In the genomic region with DNA sequence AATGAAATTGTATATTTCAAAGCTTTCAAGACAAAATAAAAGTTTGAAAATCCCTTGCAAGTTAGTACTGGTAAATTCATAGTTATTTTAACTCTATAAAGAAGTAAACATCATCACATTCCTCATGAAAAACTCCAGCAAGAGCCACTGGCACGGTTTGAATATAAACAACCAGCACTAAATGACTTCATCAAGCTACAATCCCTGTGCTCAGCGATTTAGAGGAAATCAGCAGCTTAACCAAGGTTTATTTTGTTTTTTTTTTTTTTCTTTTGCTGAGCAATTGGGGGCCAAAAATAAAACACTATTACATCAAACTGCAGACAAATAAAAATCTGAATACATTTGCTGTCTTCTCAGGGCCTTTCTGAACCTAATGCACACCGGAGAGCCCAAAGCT, we compare ENCODE assay signal across 22 cellular contexts.
DNase-seq lines count a peak whose midpoint lies in the region; ATAC-seq and TF ChIP-seq lines count a peak whose summit lies in the region.
"Had no signal": no experiment of that assay in that cellular context is flagged by ENCODE, and none has a peak within 500 bp of the region (broad histone marks: within the 10 kb centered on the region; RNA-seq: fewer than 3 reads in every experiment).

No MANE protein-coding gene starts in this region.

- no peaks in the 10 kb centered on the region for H3K36me3 Mint-ChIP-seq in stimulated activated effector memory CD8-positive, alpha-beta T cell treated with anti-CD3 and anti-CD28 coated beads, Interleukin-12 subunit alpha, Interleukin-12 subunit beta, amount 100 ng/mL, for 72 hours

- no peak overlapping the region for H3K4ac ChIP-seq in trophoblast cell (ENCODE audit: low read depth, low read length)

- H3K14ac ChIP-seq in trophoblast cell (ENCODE audit: low read length) = no peak overlapping the region

- TF ChIP-seq CTCF in AG04449 (IDR thresholded peaks at IDR 0.05; ENCODE audit: insufficient read depth, low read length, missing control alignments) = no peak

- H3K4me1 ChIP-seq in NT2/D1 (ENCODE audit: insufficient read depth, insufficient read length) (no peaks in the 10 kb centered on the region), trophoblast cell (ENCODE audit: control insufficient read depth in 1 of 2, insufficient read depth in 2 of 2, low read length in 2 of 2) (no peaks in the 10 kb centered on the region)
- H3K4me1 ChIP-seq: HAP-1, SJCRH30 had no signal

- H3K27me3 ChIP-seq in NT2/D1 (ENCODE audit: insufficient read depth, insufficient read length) = no peaks in the 10 kb centered on the region
- H3K27me3 ChIP-seq in trophoblast cell (ENCODE audit: insufficient read depth, low read length) = no peaks in the 10 kb centered on the region
- H3K27me3 ChIP-seq: ovary, sigmoid colon, SJCRH30, stomach had no signal

- no peaks in the 10 kb centered on the region for H3K79me2 ChIP-seq in trophoblast cell (ENCODE audit: control insufficient read depth, insufficient read depth, low read length, poor library complexity)

- H3K27ac Mint-ChIP-seq in stimulated activated effector memory CD8-positive, alpha-beta T cell treated with anti-CD3 and anti-CD28 coated beads, Interleukin-12 subunit alpha, Interleukin-12 subunit beta, amount 100 ng/mL, for 72 hours = no peak overlapping the region
- H3K27ac Mint-ChIP-seq: activated CD4-positive, alpha-beta memory T cell treated with anti-CD3 and anti-CD28 coated beads, Interleukin-2, amount 10 ng/mL, durations not matched to agents 7 days and 5 days had no signal

- H3K36me3 ChIP-seq in NT2/D1 (ENCODE audit: insufficient read depth, insufficient read length, low read length) (no peaks in the 10 kb centered on the region), trophoblast cell (ENCODE audit: control insufficient read depth in 1 of 2, insufficient read depth in 2 of 2, low read length in 2 of 2) (no peaks in the 10 kb centered on the region)
- H3K36me3 ChIP-seq: HAP-1, ovary, sigmoid colon, SJCRH30, stomach had no signal

- H3K9me3 ChIP-seq in NT2/D1 (ENCODE audit: insufficient read depth, low read length) = no peaks in the 10 kb centered on the region
- no peaks in the 10 kb centered on the region for H3K9me3 ChIP-seq in trophoblast cell (ENCODE audit: insufficient read depth, low read depth, low read length)
- H3K9me3 ChIP-seq: HAP-1, ovary, sigmoid colon, SJCRH30, stomach had no signal

- no peaks in the 10 kb centered on the region for H3K9me3 Mint-ChIP-seq in stimulated activated effector memory CD8-positive, alpha-beta T cell treated with anti-CD3 and anti-CD28 coated beads, Interleukin-12 subunit alpha, Interleukin-12 subunit beta, amount 100 ng/mL, for 72 hours
- H3K9me3 Mint-ChIP-seq: activated CD4-positive, alpha-beta memory T cell treated with anti-CD3 and anti-CD28 coated beads, Interleukin-2, amount 10 ng/mL, durations not matched to agents 7 days and 5 days had no signal

- no peak overlapping the region for H2BK120ac ChIP-seq in trophoblast cell (ENCODE audit: insufficient read depth, low read length, poor library complexity)

- no CpG with 5 or more reads among the region's 3 CpGs for WGBS in trophoblast cell (ENCODE audit: extremely low coverage, insufficient coverage, insufficient read length)

- H4K12ac ChIP-seq in trophoblast cell (ENCODE audit: low read depth, low read length) = no peak overlapping the region

- no peak overlapping the region for H3K4me3 Mint-ChIP-seq in stimulated activated effector memory CD8-positive, alpha-beta T cell treated with anti-CD3 and anti-CD28 coated beads, Interleukin-12 subunit alpha, Interleukin-12 subunit beta, amount 100 ng/mL, for 72 hours
- H3K4me3 Mint-ChIP-seq: activated CD4-positive, alpha-beta memory T cell treated with anti-CD3 and anti-CD28 coated beads, Interleukin-2, amount 10 ng/mL, durations not matched to agents 7 days and 5 days had no signal

- H3K4me3 ChIP-seq in AG04449 (ENCODE audit: low read depth, low read length) (no peak overlapping the region), NT2/D1 (ENCODE audit: insufficient read length, low read depth) (no peak overlapping the region), trophoblast cell (ENCODE audit: low read depth, low read length) (no peak overlapping the region)
- H3K4me3 ChIP-seq: HAP-1, ovary, sigmoid colon, SJCRH30, stomach had no signal

- H3K27ac ChIP-seq in trophoblast cell (ENCODE audit: low read depth, low read length) = no peak overlapping the region
- H3K27ac ChIP-seq: C4-2B, ovary, sigmoid colon, SJCRH30, stomach had no signal

- H3K4me1 Mint-ChIP-seq in stimulated activated effector memory CD8-positive, alpha-beta T cell treated with anti-CD3 and anti-CD28 coated beads, Interleukin-12 subunit alpha, Interleukin-12 subunit beta, amount 100 ng/mL, for 72 hours = no peaks in the 10 kb centered on the region
- H3K4me1 Mint-ChIP-seq: activated CD4-positive, alpha-beta memory T cell treated with anti-CD3 and anti-CD28 coated beads, Interleukin-2, amount 10 ng/mL, durations not matched to agents 7 days and 5 days had no signal

- H3K4me2 ChIP-seq in trophoblast cell (ENCODE audit: low read length) = no peak overlapping the region

- H3K9ac ChIP-seq in NT2/D1 (ENCODE audit: insufficient read length, low read depth) = no peak overlapping the region
- H3K9ac ChIP-seq in trophoblast cell (ENCODE audit: low read length) = no peak overlapping the region

- H2AK5ac ChIP-seq in trophoblast cell (ENCODE audit: low read length) = no peak overlapping the region

- H2BK12ac ChIP-seq in trophoblast cell (ENCODE audit: low read length) = no peak overlapping the region

- POLR2A ChIA-PET in AG04449 (lab: Yijun Ruan, JAX) = no interaction called here

- no peak for ATAC-seq in stimulated activated effector memory CD8-positive, alpha-beta T cell treated with anti-CD3 and anti-CD28 coated beads, Interleukin-12 subunit alpha, Interleukin-12 subunit beta, amount 100 ng/mL, for 72 hours
- ATAC-seq: PC-3 had no signal

- H4K8ac ChIP-seq in trophoblast cell (ENCODE audit: low read depth, low read length) = no peak overlapping the region

- H3K79me1 ChIP-seq in trophoblast cell (ENCODE audit: low read length) = no peaks in the 10 kb centered on the region

- H3K23ac ChIP-seq in trophoblast cell (ENCODE audit: low read length) = no peak overlapping the region

- peak; percentile 7 for DNase-seq in AG04449 (ENCODE audit: low read depth, low spot score)
- peak; percentile 8 for DNase-seq in NT2/D1 (ENCODE audit: low read depth, low spot score)
- DNase-seq in fibroblast of gingiva (ENCODE audit: low read depth) = peak; percentile 33
- DNase-seq in mucosa of gallbladder (ENCODE audit: low spot score) = peak; percentile 12
- DNase-seq in stimulated activated naive CD4-positive, alpha-beta T cell treated with Interleukin-2 at 50 U/mL for 16 hours (lab: John Stamatoyannopoulos, UW) = no peak
- DNase-seq in trophoblast cell = no peak
- no peak for DNase-seq in cerebellar cortex (ENCODE audit: low spot score)
- DNase-seq in stimulated activated effector memory CD8-positive, alpha-beta T cell treated with anti-CD3 and anti-CD28 coated beads, Interleukin-12 subunit alpha, Interleukin-12 subunit beta, amount 100 ng/mL, for 72 hours (ENCODE audit: low spot score in 2 of 2) = no peak
- DNase-seq: activated CD4-positive, alpha-beta memory T cell treated with anti-CD3 and anti-CD28 coated beads, Interleukin-2, amount 10 ng/mL, durations not matched to agents 7 days and 5 days; activated naive CD4-positive, alpha-beta T cell; cortex of kidney; NCI-H1436 treated with DMSO at 0.1 percent for 48 hours; NCI-H2171 treated with DMSO at 0.1 percent for 48 hours; PC-3; sigmoid colon; SJCRH30; stimulated activated CD4-positive, alpha-beta T cell treated with anti-CD3 and anti-CD28 coated beads, Interleukin-1b, Interleukin-23, amount 100 ng/mL, for 48 hours; stomach; T-helper 2 cell had no signal

- no peak overlapping the region for H3K18ac ChIP-seq in trophoblast cell (ENCODE audit: low read length)

- no peak overlapping the region for H2BK5ac ChIP-seq in trophoblast cell (ENCODE audit: low read depth, low read length, poor library complexity)

- CTCF ChIA-PET in AG04449 (lab: Yijun Ruan, JAX) = no interaction called here

- no peak overlapping the region for H2AFZ ChIP-seq in trophoblast cell (ENCODE audit: insufficient read depth, low read length, poor library complexity)

- H4K91ac ChIP-seq in trophoblast cell (ENCODE audit: low read depth, low read length) = no peak overlapping the region

Comparison
In these comparisons a context has a peak if more than half of its experiments do, and no peak if none do; other contexts are left out.
1. DNase-seq: peak in AG04449 (single experiment), NT2/D1 (single experiment), fibroblast of gingiva (single experiment) and mucosa of gallbladder (single experiment); none in stimulated activated naive CD4-positive, alpha-beta T cell treated with Interleukin-2 at 50 U/mL for 16 hours (single experiment), trophoblast cell (0 of 2), cerebellar cortex (single experiment) and stimulated activated effector memory CD8-positive, alpha-beta T cell treated with anti-CD3 and anti-CD28 coated beads, Interleukin-12 subunit alpha, Interleukin-12 subunit beta, amount 100 ng/mL, for 72 hours (0 of 2).